In genomic region chrX:71720289-71720886, GRCh38 we compare ENCODE assay signal across 6 cellular contexts. TPM values are rescaled to one million over a fixed set of nuclear protein-coding genes. Genes with fewer than 3 reads are reported as not detected.
"Had no signal": no experiment of that assay in that cellular context is flagged by ENCODE, and none has a peak within 500 bp of the region (broad histone marks: within the 10 kb centered on the region; RNA-seq: fewer than 3 reads in every experiment).

No MANE protein-coding gene starts in this region.

RNA-seq across cellular contexts. Expression of gene CXorf49, which starts 2.3 kb away (rescaled TPM):
- total RNA-seq: K562, M059J, PC-9, Right ventricle myocardium inferior, SJCRH30, SK-MEL-5 had no signal

RNA-seq across cellular contexts. Expression of gene CXorf49B, which starts 42.8 kb away (rescaled TPM):
- total RNA-seq: K562, M059J, PC-9, Right ventricle myocardium inferior, SJCRH30, SK-MEL-5 had no signal
